6 cellular contexts compared by ENCODE assay signal in genomic region chr17:28716740-28717577, GRCh38. TPM values are rescaled to one million over a fixed set of nuclear protein-coding genes. Genes with fewer than 3 reads are reported as not detected.
DNase-seq lines count a peak whose midpoint lies in the region; ATAC-seq and TF ChIP-seq lines count a peak whose summit lies in the region.

No MANE protein-coding gene starts in this region.

- H2BK120ac ChIP-seq in IMR-90 (ENCODE audit: low read depth, low read length): peak overlapping the region; percentile 58

- no peak for TF ChIP-seq CTCF in IMR-90 (conservative IDR thresholded peaks at IDR 0.05; ENCODE audit: low read depth, low read length)

- peak overlapping the region; percentile 98 for H3K27ac ChIP-seq in IMR-90 (ENCODE audit: insufficient read depth, low read length)
- H3K27ac ChIP-seq in ectodermal cell (ENCODE audit: insufficient read depth, low read depth, low read length, poor library complexity, severe bottlenecking): peak overlapping the region; percentile 87

- peak overlapping the region; percentile 99 for H2BK5ac ChIP-seq in IMR-90 (ENCODE audit: low read depth, low read length, poor library complexity, severe bottlenecking)

- in situ Hi-C loops in IMR-90 (cut with MboI; ENCODE audit: low sequenced_read_pairs): no loop called here

- no peak for TF ChIP-seq RAD21 in IMR-90 (IDR thresholded peaks at IDR 0.05; ENCODE audit: low read length)

- CTCF ChIA-PET in IMR-90 (lab: Yijun Ruan, JAX): no interaction called here

- H2BK20ac ChIP-seq in IMR-90 (ENCODE audit: low read depth, low read length): no peak overlapping the region

- H2BK15ac ChIP-seq in IMR-90 (ENCODE audit: low read depth, low read length): no peak overlapping the region

- peak overlapping the region; percentile 49 for H4K5ac ChIP-seq in IMR-90 (ENCODE audit: low read depth, low read length)

- peak overlapping the region; percentile 85 for H3K14ac ChIP-seq in IMR-90 (replicated peaks; ENCODE audit: low read depth, low read length)

- H3K36me3 ChIP-seq in IMR-90 (ENCODE audit: control insufficient read depth, insufficient read depth, low read length) (peaks cover 41% of the 10 kb centered on the region), ectodermal cell (ENCODE audit: control insufficient read depth, insufficient read depth, low read length) (peaks cover 22% of the 10 kb centered on the region)

- H3K4me3 ChIP-seq in IMR-90 (ENCODE audit: insufficient read depth, low read depth, low read length): peak overlapping the region; percentile 80
- peak overlapping the region; percentile 93 for H3K4me3 ChIP-seq in ectodermal cell (ENCODE audit: insufficient read depth, low read depth, low read length)

- H3K56ac ChIP-seq in IMR-90 (ENCODE audit: extremely low read depth, insufficient read depth, low read length): peak overlapping the region; percentile 73

- H3K4me2 ChIP-seq in IMR-90 (ENCODE audit: low read depth, low read length): peak overlapping the region; percentile 97

- H3K9me3 ChIP-seq in IMR-90 (ENCODE audit: control insufficient read depth, insufficient read depth, low read length): no peaks in the 10 kb centered on the region
- no peaks in the 10 kb centered on the region for H3K9me3 ChIP-seq in ectodermal cell (ENCODE audit: control insufficient read depth, low read length)

- peak overlapping the region; percentile 65 to 94 for H4K8ac ChIP-seq in IMR-90 (ENCODE audit: low read depth in 2 of 2, low read length in 2 of 2)

- DNase-seq in IMR-90 (peak; percentile 19), retina (peak; percentile 74), CD1c-positive myeloid dendritic cell (ENCODE audit: extremely low spot score) (no peak)
- DNase-seq in stimulated activated CD8-positive, alpha-beta memory T cell treated with anti-CD3 and anti-CD28 coated beads, Interleukin-4, amount 100 ng/mL, for 48 hours: no peak

- H3K18ac ChIP-seq in IMR-90 (ENCODE audit: low read depth, low read length): peak overlapping the region; percentile 67

- ATAC-seq in IMR-90 (ENCODE audit: low read depth) (peak; percentile 0), HG03139 (IDR thresholded peaks at IDR 0.05; ENCODE audit: unreplicated experiment) (no peak)

- WGBS in IMR-90 (ENCODE audit: extremely low coverage in 2 of 2, insufficient read length in 1 of 2), 2 experiments: 0% methylated on average over 40 of the region's 63 CpGs; no CpG with 5 or more reads in 1 of the 2 experiments
- WGBS in ectodermal cell, 2 experiments: 1% methylated on average over 63 of the region's 63 CpGs

- intact Hi-C loops in IMR-90 (cut with micrococcal nuclease): no loop called here

- dilution Hi-C loops in IMR-90 (cut with HindIII; ENCODE audit: low sequenced_read_pairs, unreplicated experiment): no loop called here

- TF ChIP-seq POLR2A in IMR-90 (IDR thresholded peaks at IDR 0.05; ENCODE audit: low read depth, low read length): no peak

- H4K91ac ChIP-seq in IMR-90 (ENCODE audit: insufficient read depth, low read depth, low read length): peak overlapping the region; percentile 64

- peaks cover 3 to 60% of the 10 kb centered on the region in 2 experiments; a peak in 2 of 4 replicates for H3K79me1 ChIP-seq in IMR-90 (ENCODE audit: low read depth in 1 of 2, low read length in 2 of 2)

- H3K23ac ChIP-seq in IMR-90 (ENCODE audit: low read depth, low read length): peak overlapping the region; percentile 42

- peak overlapping the region; percentile 96 for H3K9ac ChIP-seq in IMR-90 (ENCODE audit: low read depth, low read length)

- H3K27me3 ChIP-seq in IMR-90 (ENCODE audit: control insufficient read depth, insufficient read depth, low read length): no peaks in the 10 kb centered on the region
- H3K27me3 ChIP-seq in ectodermal cell (ENCODE audit: control insufficient read depth, insufficient read depth, low read length, poor library complexity, severe bottlenecking): no peaks in the 10 kb centered on the region

- H3K4ac ChIP-seq in IMR-90 (ENCODE audit: low read depth, low read length): peak overlapping the region; percentile 95

- H4K20me1 ChIP-seq in IMR-90 (ENCODE audit: insufficient read depth, low read length): peaks cover 37% of the 10 kb centered on the region

- POLR2A ChIA-PET in IMR-90 (lab: Charles Lee; ENCODE audit: unreplicated experiment): interaction anchor here (0.5 kb wide), 1 partner anchor 199 kb away, joined by 3 read pairs; no protein-coding TSS in a partner anchor

- H3K4me1 ChIP-seq in IMR-90 (ENCODE audit: control insufficient read depth, insufficient read depth, low read length) (peaks cover 16% of the 10 kb centered on the region), ectodermal cell (ENCODE audit: control insufficient read depth, insufficient read depth, low read length) (peaks cover 28% of the 10 kb centered on the region)

- peak overlapping the region; percentile 83 for H2AFZ ChIP-seq in IMR-90 (replicated peaks; ENCODE audit: low read length, poor library complexity)

- H2AK9ac ChIP-seq in IMR-90 (replicated peaks; ENCODE audit: low read depth, low read length, poor library complexity): peak overlapping the region; percentile 99

- H2AK5ac ChIP-seq in IMR-90 (ENCODE audit: low read depth, low read length): peak overlapping the region; percentile 35

- no TSS peak for BruUV-seq in IMR-90 (replicated peaks; lab: Mats Ljungman, UMichigan)

- H3K9me1 ChIP-seq in IMR-90 (ENCODE audit: insufficient read depth, low read length): peaks cover 23% of the 10 kb centered on the region; the same call in 1 of the 2 replicates

TF ChIP-seq in IMR-90, 13 proteins besides CTCF, POLR2A, EP300 and RAD21:
- TF ChIP-seq CHD1 (IDR thresholded peaks at IDR 0.05; ENCODE audit: low read depth, low read length) (no peak), MXI1 (IDR thresholded peaks at IDR 0.05; ENCODE audit: borderline replicate concordance, low read depth, low read length) (no peak), BHLHE40 (IDR thresholded peaks at IDR 0.05; ENCODE audit: low read depth, low read length) (no peak)
- TF ChIP-seq, protein P1, sequence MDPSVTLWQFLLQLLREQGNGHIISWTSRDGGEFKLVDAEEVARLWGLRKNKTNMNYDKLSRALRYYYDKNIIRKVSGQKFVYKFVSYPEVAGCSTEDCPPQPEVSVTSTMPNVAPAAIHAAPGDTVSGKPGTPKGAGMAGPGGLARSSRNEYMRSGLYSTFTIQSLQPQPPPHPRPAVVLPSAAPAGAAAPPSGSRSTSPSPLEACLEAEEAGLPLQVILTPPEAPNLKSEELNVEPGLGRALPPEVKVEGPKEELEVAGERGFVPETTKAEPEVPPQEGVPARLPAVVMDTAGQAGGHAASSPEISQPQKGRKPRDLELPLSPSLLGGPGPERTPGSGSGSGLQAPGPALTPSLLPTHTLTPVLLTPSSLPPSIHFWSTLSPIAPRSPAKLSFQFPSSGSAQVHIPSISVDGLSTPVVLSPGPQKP (IDR thresholded peaks at IDR 0.05; ENCODE audit: borderline replicate concordance, low read depth, low read length): no peak
- TF ChIP-seq, protein P2, sequence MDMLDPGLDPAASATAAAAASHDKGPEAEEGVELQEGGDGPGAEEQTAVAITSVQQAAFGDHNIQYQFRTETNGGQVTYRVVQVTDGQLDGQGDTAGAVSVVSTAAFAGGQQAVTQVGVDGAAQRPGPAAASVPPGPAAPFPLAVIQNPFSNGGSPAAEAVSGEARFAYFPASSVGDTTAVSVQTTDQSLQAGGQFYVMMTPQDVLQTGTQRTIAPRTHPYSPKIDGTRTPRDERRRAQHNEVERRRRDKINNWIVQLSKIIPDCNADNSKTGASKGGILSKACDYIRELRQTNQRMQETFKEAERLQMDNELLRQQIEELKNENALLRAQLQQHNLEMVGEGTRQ (IDR thresholded peaks at IDR 0.05; ENCODE audit: low read depth, low read length): no peak
TF ChIP-seq in IMR-90: peak in this region for 0.

RNA-seq across cellular contexts. Expression of gene RAB34, which starts 0.7 kb away (rescaled TPM):
- 304 and 351 TPM in 2 replicates for total RNA-seq in IMR-90 (2012; rRNA removed)
- polyA plus RNA-seq in IMR-90 (2012; rRNA removed): 374 and 387 TPM in 2 replicates
- 274 and 575 TPM in 2 replicates for polyA plus RNA-seq in IMR-90 (2012; cell fraction: cytosol; rRNA removed)
- 417 and 521 TPM in 2 replicates for polyA plus RNA-seq in IMR-90 (2012; cell fraction: nucleus; rRNA removed; ENCODE audit: low replicate concordance)
- polyA plus RNA-seq in ectodermal cell (2013, experiment 1 of 4): 98.2 TPM
- 95.9 TPM for polyA plus RNA-seq in ectodermal cell (2013, experiment 2 of 4)
- polyA plus RNA-seq in ectodermal cell (2013, experiment 3 of 4): 94.5 TPM
- 94.6 TPM for polyA plus RNA-seq in ectodermal cell (2013, experiment 4 of 4)

RNA-seq across cellular contexts. Expression of gene RPL23A, which starts 2.8 kb away (rescaled TPM):
- total RNA-seq in IMR-90 (2012; rRNA removed): 572 and 596 TPM in 2 replicates
- 958 and 1,004 TPM in 2 replicates for polyA plus RNA-seq in IMR-90 (2012; rRNA removed)
- 180 and 421 TPM in 2 replicates for polyA plus RNA-seq in IMR-90 (2012; cell fraction: cytosol; rRNA removed)
- polyA plus RNA-seq in IMR-90 (2012; cell fraction: nucleus; rRNA removed; ENCODE audit: low replicate concordance): 47.7 and 402 TPM in 2 replicates
- 1,725 TPM for polyA plus RNA-seq in ectodermal cell (2013, experiment 1 of 4)
- polyA plus RNA-seq in ectodermal cell (2013, experiment 2 of 4): 1,692 TPM
- polyA plus RNA-seq in ectodermal cell (2013, experiment 3 of 4): 2,280 TPM
- polyA plus RNA-seq in ectodermal cell (2013, experiment 4 of 4): 2,403 TPM

RNA-seq across cellular contexts. Expression of gene PROCA1, which starts 5.3 kb away (rescaled TPM):
- 0.28 and 0.36 TPM in 2 replicates for total RNA-seq in IMR-90 (2012; rRNA removed)
- 1.7 and 3.0 TPM in 2 replicates for polyA plus RNA-seq in IMR-90 (2012; rRNA removed)
- polyA plus RNA-seq in IMR-90 (2012; cell fraction: cytosol; rRNA removed): 1.4 and 1.6 TPM in 2 replicates
- polyA plus RNA-seq in IMR-90 (2012; cell fraction: nucleus; rRNA removed; ENCODE audit: low replicate concordance): 14.3 and 16.5 TPM in 2 replicates
- 28.7 TPM for polyA plus RNA-seq in ectodermal cell (2013, experiment 1 of 4)
- 21.6 TPM for polyA plus RNA-seq in ectodermal cell (2013, experiment 2 of 4)
- 24.4 TPM for polyA plus RNA-seq in ectodermal cell (2013, experiment 3 of 4)
- polyA plus RNA-seq in ectodermal cell (2013, experiment 4 of 4): 24.0 TPM

RNA-seq across cellular contexts. Expression of gene TLCD1, which starts 9.1 kb away (rescaled TPM):
- 3.6 and 3.9 TPM in 2 replicates for total RNA-seq in IMR-90 (2012; rRNA removed)
- 8.7 and 9.3 TPM in 2 replicates for polyA plus RNA-seq in IMR-90 (2012; rRNA removed)
- 5.9 and 14.1 TPM in 2 replicates for polyA plus RNA-seq in IMR-90 (2012; cell fraction: cytosol; rRNA removed)
- polyA plus RNA-seq in IMR-90 (2012; cell fraction: nucleus; rRNA removed; ENCODE audit: low replicate concordance): 3.7 and 5.6 TPM in 2 replicates
- polyA plus RNA-seq in ectodermal cell (2013, experiment 1 of 4): 12.6 TPM
- polyA plus RNA-seq in ectodermal cell (2013, experiment 2 of 4): 13.5 TPM
- polyA plus RNA-seq in ectodermal cell (2013, experiment 3 of 4): 12.7 TPM
- polyA plus RNA-seq in ectodermal cell (2013, experiment 4 of 4): 11.8 TPM

RNA-seq across cellular contexts. Expression of gene NEK8, which starts 11.6 kb away (rescaled TPM):
- 3.1 and 5.2 TPM in 2 replicates for total RNA-seq in IMR-90 (2012; rRNA removed)
- polyA plus RNA-seq in IMR-90 (2012; rRNA removed): 4.1 and 4.6 TPM in 2 replicates
- polyA plus RNA-seq in IMR-90 (2012; cell fraction: cytosol; rRNA removed): 2.6 and 5.8 TPM in 2 replicates
- polyA plus RNA-seq in IMR-90 (2012; cell fraction: nucleus; rRNA removed; ENCODE audit: low replicate concordance): 14.0 and 18.2 TPM in 2 replicates
- polyA plus RNA-seq in ectodermal cell (2013, experiment 1 of 4): 12.2 TPM
- 11.3 TPM for polyA plus RNA-seq in ectodermal cell (2013, experiment 2 of 4)
- polyA plus RNA-seq in ectodermal cell (2013, experiment 3 of 4): 6.1 TPM
- 8.4 TPM for polyA plus RNA-seq in ectodermal cell (2013, experiment 4 of 4)

Comparison
In these comparisons a context has a peak if more than half of its experiments do, and no peak if none do; other contexts are left out.
1. DNase-seq: peak in IMR-90 (single experiment) and retina (single experiment); none in CD1c-positive myeloid dendritic cell (single experiment) and stimulated activated CD8-positive, alpha-beta memory T cell treated with anti-CD3 and anti-CD28 coated beads, Interleukin-4, amount 100 ng/mL, for 48 hours (single experiment).